9 cellular contexts compared by ENCODE assay signal in genomic region chr22:31284756-31285155, GRCh38. TPM values are rescaled to one million over a fixed set of nuclear protein-coding genes. Genes with fewer than 3 reads are reported as not detected.
DNase-seq lines count a peak whose midpoint lies in the region; ATAC-seq, FAIRE-seq and TF ChIP-seq lines count a peak whose summit lies in the region.
"Had no signal": no experiment of that assay in that cellular context is flagged by ENCODE, and none has a peak within 500 bp of the region (broad histone marks: within the 10 kb centered on the region; RNA-seq: fewer than 3 reads in every experiment).

No MANE protein-coding gene starts in this region.

- no peaks in the 10 kb centered on the region for H3K79me2 ChIP-seq in K562 (ENCODE audit: control insufficient read depth, insufficient read depth, low read length)

- no peak for FAIRE-seq in K562 (lab: Jason Lieb, UNC)

- H2AFZ ChIP-seq in K562 (ENCODE audit: low read depth, low read length) = no peak overlapping the region; the same call in 1 of the 2 replicates

- TF ChIP-seq EP300 in K562 (IDR thresholded peaks at IDR 0.05; ENCODE audit: low read length) (no peak), tibial nerve (IDR thresholded peaks at IDR 0.05) (no peak)

- H3K27ac ChIP-seq in K562 (ENCODE audit: extremely low read depth, low read depth, low read length) (no peak overlapping the region; the same call in 2 of the 3 replicates), tibial nerve (peak overlapping the region; percentile 17 to 99 (median 98))
- H3K27ac ChIP-seq: SJSA1 had no signal

- H3K9me1 ChIP-seq in K562 (ENCODE audit: control insufficient read depth, insufficient read depth, low read length) = no peaks in the 10 kb centered on the region

- H3K27ac Mint-ChIP-seq in activated naive CD4-positive, alpha-beta T cell treated with anti-CD3 and anti-CD28 coated beads for 36 hours = peak overlapping the region; percentile 100

- CTCF ChIA-PET in activated naive CD4-positive, alpha-beta T cell treated with anti-CD3 and anti-CD28 coated beads for 36 hours (lab: Charles Lee) = interaction anchor here (0.8 to 2.2 kb wide), 3 partner anchors 12 to 73 kb away, joined by 3 to 12 read pairs (median 8); partner anchors contain the start of gene LIMK2
- CTCF ChIA-PET in K562 (lab: Yijun Ruan, JAX; ENCODE audit: low intra/inter-chr PET ratio) = no interaction called here

- H3K36me3 Mint-ChIP-seq in activated naive CD4-positive, alpha-beta T cell treated with anti-CD3 and anti-CD28 coated beads for 36 hours (ENCODE audit: low read depth) = peaks cover 28% of the 10 kb centered on the region

- no peaks in the 10 kb centered on the region for H3K27me3 Mint-ChIP-seq in activated naive CD4-positive, alpha-beta T cell treated with anti-CD3 and anti-CD28 coated beads for 36 hours (ENCODE audit: low read depth)

- BruUV-seq in K562 (replicated peaks; lab: Mats Ljungman, UMichigan) = no TSS peak

- no peaks in the 10 kb centered on the region for H4K20me1 ChIP-seq in K562 (replicated peaks; ENCODE audit: control insufficient read depth, insufficient read depth, low read length)

- TF ChIP-seq POLR2A in K562 (conservative IDR thresholded peaks at IDR 0.05) = no peak
- TF ChIP-seq POLR2A in tibial nerve (IDR thresholded peaks at IDR 0.05) = no peak
- no peak for TF ChIP-seq POLR2A in erythroblast (IDR thresholded peaks at IDR 0.05; ENCODE audit: low read length)

- TF ChIP-seq CTCF in K562 (IDR thresholded peaks at IDR 0.05 in 2 of 3, conservative IDR thresholded peaks at IDR 0.05 in 1 of 3; ENCODE audit: insufficient read depth in 2 of 3, low read depth in 1 of 3, low read length in 3 of 3) = no peak
- no peak for TF ChIP-seq CTCF in mucosa of descending colon (IDR thresholded peaks at IDR 0.05)
- TF ChIP-seq CTCF in tibial nerve (IDR thresholded peaks at IDR 0.05) = no peak

- no peaks in the 10 kb centered on the region for H3K9me3 Mint-ChIP-seq in activated naive CD4-positive, alpha-beta T cell treated with anti-CD3 and anti-CD28 coated beads for 36 hours

- no peak overlapping the region for H3K4me3 ChIP-seq in K562
- no peak overlapping the region for H3K4me3 ChIP-seq in mucosa of descending colon
- no peak overlapping the region for H3K4me3 ChIP-seq in tibial nerve
- H3K4me3 ChIP-seq: SJSA1 had no signal

- POLR2A ChIA-PET in K562 (lab: Yijun Ruan, JAX) = interaction anchor here (0.7 to 1.8 kb wide), 5 partner anchors 9 to 143 kb away, joined by 3 to 5 read pairs (median 4); no protein-coding TSS in a partner anchor

- intact Hi-C loops in activated naive CD4-positive, alpha-beta T cell treated with anti-CD3 and anti-CD28 coated beads for 36 hours (cut with micrococcal nuclease) = loop anchor here (5.0 kb wide), 1 partner anchor 112 kb away; no protein-coding TSS in a partner anchor
- intact Hi-C loops in K562 (cut with micrococcal nuclease) (no loop called here), mucosa of descending colon (cut with DNase I, micrococcal nuclease) (no loop called here)

- ATAC-seq in K562 = peak; percentile 44
- peak; percentile 10 for ATAC-seq in mucosa of descending colon
- ATAC-seq in GM19452 (IDR thresholded peaks at IDR 0.05; ENCODE audit: unreplicated experiment) = no peak

- H3K36me3 ChIP-seq in K562 (ENCODE audit: control insufficient read depth, insufficient read depth, low read length) = no peaks in the 10 kb centered on the region
- no peaks in the 10 kb centered on the region for H3K36me3 ChIP-seq in mucosa of descending colon (ENCODE audit: low read depth)
- H3K36me3 ChIP-seq in tibial nerve = peaks cover 0 to 97% (median 31%) of the 10 kb centered on the region in 3 donors
- H3K36me3 ChIP-seq: SJSA1 had no signal

- H3K4me3 Mint-ChIP-seq in activated naive CD4-positive, alpha-beta T cell treated with anti-CD3 and anti-CD28 coated beads for 36 hours = no peak overlapping the region

- H3K4me1 Mint-ChIP-seq in activated naive CD4-positive, alpha-beta T cell treated with anti-CD3 and anti-CD28 coated beads for 36 hours (ENCODE audit: low read depth) = peaks cover 91% of the 10 kb centered on the region

- no peak for TF ChIP-seq RAD21 in K562 (CRISPR knock-in tag; conservative IDR thresholded peaks at IDR 0.05 in 1 of 2, IDR thresholded peaks at IDR 0.05 in 1 of 2)

- H3K9ac ChIP-seq in K562 (ENCODE audit: insufficient read depth in 1 of 2, low read depth in 2 of 2, low read length in 2 of 2) = peak overlapping the region in 1 of 2 experiments; percentile 66; a peak in 1 of 4 replicates

- 15% methylated on average over 3 of the region's 3 CpGs for WGBS in K562 (ENCODE audit: insufficient coverage, low coverage, missing lambda C conversion rate)
- WGBS in tibial nerve, 2 donors = 13 to 30% methylated on average over 3 of the region's 3 CpGs

- H3K27me3 ChIP-seq in K562 (ENCODE audit: control insufficient read depth in 2 of 2, insufficient read depth in 2 of 2, low read length in 2 of 2) = no peaks in the 10 kb centered on the region
- no peaks in the 10 kb centered on the region for H3K27me3 ChIP-seq in tibial nerve
- H3K27me3 ChIP-seq: SJSA1 had no signal

- no peaks in the 10 kb centered on the region for H3K9me3 ChIP-seq in K562 (replicated peaks; ENCODE audit: control insufficient read depth, insufficient read depth, low read depth, low read length)
- no peaks in the 10 kb centered on the region for H3K9me3 ChIP-seq in mucosa of descending colon
- no peaks in the 10 kb centered on the region for H3K9me3 ChIP-seq in tibial nerve
- H3K9me3 ChIP-seq: SJSA1 had no signal

- no peak for DNase-seq in activated naive CD4-positive, alpha-beta T cell treated with anti-CD3 and anti-CD28 coated beads for 36 hours
- DNase-seq in activated naive CD4-positive, alpha-beta T cell (lab: John Stamatoyannopoulos, UW) = no peak
- DNase-seq in K562 (ENCODE audit: extremely low read depth in 1 of 4, low spot score in 3 of 4) = no peak
- peak in 1 of 3 donors; percentile 33 for DNase-seq in mucosa of descending colon
- no peak for DNase-seq in tibial nerve (ENCODE audit: low spot score in 2 of 2)
- no peak for DNase-seq in erythroblast (lab: John Stamatoyannopoulos, UW)
- DNase-seq in stimulated activated naive CD4-positive, alpha-beta T cell treated with Interleukin-2 at 50 U/mL for 16 hours (lab: John Stamatoyannopoulos, UW) = no peak

- peaks cover 5 to 7% of the 10 kb centered on the region in 2 experiments; a peak in 4 of 5 replicates for H3K4me1 ChIP-seq in K562 (replicated peaks in 1 of 2; ENCODE audit: control insufficient read depth in 2 of 2, insufficient read depth in 2 of 2, low read length in 2 of 2)
- peaks cover 25% of the 10 kb centered on the region for H3K4me1 ChIP-seq in mucosa of descending colon (ENCODE audit: low read depth)
- peaks cover 0 to 70% (median 52%) of the 10 kb centered on the region in 4 donors for H3K4me1 ChIP-seq in tibial nerve
- H3K4me1 ChIP-seq: SJSA1 had no signal

- in situ Hi-C loops in K562 (cut with MboI) = no loop called here

- no peak overlapping the region for H3K4me2 ChIP-seq in K562 (ENCODE audit: insufficient read depth, low read length)

TF ChIP-seq in K562, 482 proteins besides CTCF, POLR2A, EP300 and RAD21:
- TF ChIP-seq KDM2B (CRISPR knock-in tag; IDR thresholded peaks at IDR 0.05) (no peak), CC2D1A (IDR thresholded peaks at IDR 0.05) (no peak), SAFB (IDR thresholded peaks at IDR 0.05; ENCODE audit: borderline replicate concordance, low read depth, low read length) (no peak), HDAC3 (IDR thresholded peaks at IDR 0.05; ENCODE audit: borderline replicate concordance, partially characterized antibody) (no peak)

RNA-seq across cellular contexts. Expression of gene PIK3IP1, which starts 7.5 kb away (rescaled TPM):
- 10 to 100 TPM; 27.4 to 28.6 TPM for total RNA-seq in activated naive CD4-positive, alpha-beta T cell treated with anti-CD3 and anti-CD28 coated beads for 36 hours
- total RNA-seq in K562 (2011; cell fraction: chromatin; rRNA removed; ENCODE audit: low replicate concordance) = 3.1 and 4.7 TPM in 2 replicates
- total RNA-seq in K562 (2011; cell fraction: nucleolus; rRNA removed) = 5.1 and 6.2 TPM in 2 replicates
- total RNA-seq in K562 (2011; cell fraction: nucleoplasm; rRNA removed) = 5.6 and 6.2 TPM in 2 replicates
- total RNA-seq in K562 (2014; rRNA removed) (0.77 and 1.0 TPM in 2 replicates), K562 (2014; rRNA removed; fragmentation: Illumina TruSeq; extraction: Trizol) (0.67 and 0.76 TPM in 2 replicates), K562 (2015; rRNA removed; fragmentation: Illumina TruSeq; extraction: Trizol) (0.68 and 0.87 TPM in 2 replicates), K562 (2021) (1.3 TPM in 2 replicates), mucosa of descending colon (10 to 100 TPM; 17.1 to 24.7 (median 22.8) TPM), tibial nerve (100 to 1,000 TPM in 1 of 4 donors, 10 to 100 TPM in 3; 54.8 to 106 (median 80.5) TPM)
- polyA plus RNA-seq in K562 (2011; rRNA removed) (0.71 and 2.3 TPM in 2 replicates), K562 (2014; fragmentation: Illumina TruSeq; extraction: Trizol) (0.83 and 1.1 TPM in 2 replicates), K562 (2014; fragmentation: Nextera tagmentation; extraction: Ambion mirVana) (under 1 TPM; 0.11 to 0.18 TPM), K562 (2014; rRNA removed) (0.88 and 1.2 TPM in 2 replicates)
- polyA plus RNA-seq in K562 (2011; cell fraction: cytosol; rRNA removed) = 0.73 and 2.3 TPM in 2 replicates
- polyA plus RNA-seq in K562 (2011; cell fraction: nucleus; rRNA removed) = 1.7 and 2.8 TPM in 2 replicates
- 1.0 and 2.6 TPM in 2 replicates for polyA plus RNA-seq in K562 (2012)
- 1.1 and 2.5 TPM in 2 replicates for polyA minus RNA-seq in K562 (2011; rRNA and poly(A)+ RNA removed)
- polyA minus RNA-seq in K562 (2011; cell fraction: cytosol; rRNA and poly(A)+ RNA removed) = 2.5 TPM in 1 of 2 replicates, not detected in the other
- 1.2 and 3.6 TPM in 2 replicates for polyA minus RNA-seq in K562 (2011; cell fraction: nucleus; rRNA and poly(A)+ RNA removed)
